Comparison of ENCODE assay signal across 16 cellular contexts in the genomic region with DNA sequence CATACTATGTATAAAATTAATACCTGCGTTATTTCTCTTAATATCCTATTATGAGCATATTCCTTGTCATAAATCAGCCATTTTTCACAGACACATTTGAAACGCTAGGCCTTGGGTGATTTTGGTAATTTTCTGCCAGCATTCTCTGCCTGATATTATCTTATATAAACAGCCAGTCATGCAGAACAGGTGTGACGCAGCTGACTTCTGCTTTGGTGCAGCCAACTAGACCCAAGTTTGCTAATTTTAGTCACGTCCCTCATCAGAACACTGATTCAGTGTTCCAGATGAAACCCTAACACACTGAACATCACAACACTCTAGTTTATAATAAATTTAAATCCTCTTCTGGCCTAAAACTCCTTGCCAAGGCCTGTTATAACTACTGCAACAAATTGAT.
DNase-seq lines count a peak whose midpoint lies in the region; ATAC-seq and TF ChIP-seq lines count a peak whose summit lies in the region.
"Had no signal": no experiment of that assay in that cellular context is flagged by ENCODE, and none has a peak within 500 bp of the region (broad histone marks: within the 10 kb centered on the region; RNA-seq: fewer than 3 reads in every experiment).

No MANE protein-coding gene starts in this region.

- DNase-seq in DMS 273 (lab: John Stamatoyannopoulos, UW; ENCODE audit: unreplicated experiment) (peak; percentile 87), NCI-H1105 (lab: John Stamatoyannopoulos, UW) (peak; percentile 55), body of pancreas (peak in 3 of 4 donors; percentile 21 to 68 (median 64)), psoas muscle (no peak), islet precursor cell (no peak), HuH-7.5 (ENCODE audit: low spot score) (no peak)
- DNase-seq: activated CD8-positive, alpha-beta memory T cell treated with anti-CD3 and anti-CD28 coated beads, Interleukin-2, amount 10 ng/mL, durations not matched to agents 7 days and 5 days; activated naive CD4-positive, alpha-beta T cell treated with anti-CD3 and anti-CD28 coated beads for 36 hours; effector CD4-positive, alpha-beta T cell; H9; mesendoderm; stimulated activated naive CD4-positive, alpha-beta T cell treated with Interleukin-2 at 50 U/mL for 16 hours; T-cell had no signal

- TF ChIP-seq CTCF in body of pancreas (IDR thresholded peaks at IDR 0.05) = no peak
- TF ChIP-seq CTCF in psoas muscle (IDR thresholded peaks at IDR 0.05) = no peak

- peak; percentile 66 for ATAC-seq in body of pancreas
- ATAC-seq in psoas muscle = peak in 3 of 4 donors; percentile 44 to 77 (median 74)
- no peak for ATAC-seq in HG03025 (IDR thresholded peaks at IDR 0.05; ENCODE audit: low FRiP score, unreplicated experiment)
- no peak for ATAC-seq in HG02678 (IDR thresholded peaks at IDR 0.05; ENCODE audit: unreplicated experiment)
- ATAC-seq: activated CD8-positive, alpha-beta memory T cell treated with anti-CD3 and anti-CD28 coated beads, Interleukin-2, amount 10 ng/mL, durations not matched to agents 7 days and 5 days; T-cell; WTC11 had no signal

- TF ChIP-seq POLR2A in body of pancreas (IDR thresholded peaks at IDR 0.05) = no peak

- WGBS in body of pancreas, 2 donors = 27 to 33% methylated on average over 4 of the region's 4 CpGs
- WGBS in psoas muscle, 3 donors = 23 to 31% (median 26%) methylated on average over 4 of the region's 4 CpGs

- intact Hi-C loops in body of pancreas (cut with DNase I) = no loop called here
- intact Hi-C loops in psoas muscle (cut with DNase I) = no loop called here

- no peaks in the 10 kb centered on the region for H3K27me3 ChIP-seq in body of pancreas
- no peaks in the 10 kb centered on the region for H3K27me3 ChIP-seq in psoas muscle (ENCODE audit: insufficient read depth in 3 of 3, low read length in 2 of 3)

- H3K27ac ChIP-seq in body of pancreas (peak overlapping the region in 1 of 4 donors; percentile 0), psoas muscle (peak overlapping the region; percentile 30)

- H3K36me3 ChIP-seq in body of pancreas (replicated peaks in 1 of 2; ENCODE audit: insufficient read depth in 1 of 2, low read depth in 2 of 2) (no peaks in the 10 kb centered on the region), psoas muscle (ENCODE audit: insufficient read depth in 1 of 2, low read depth in 1 of 2) (no peaks in the 10 kb centered on the region)

- H3K4me3 ChIP-seq in body of pancreas (no peak overlapping the region), psoas muscle (no peak overlapping the region)

- H3K9me3 ChIP-seq in body of pancreas = no peaks in the 10 kb centered on the region
- no peaks in the 10 kb centered on the region for H3K9me3 ChIP-seq in psoas muscle

- no peaks in the 10 kb centered on the region for H3K4me1 ChIP-seq in body of pancreas
- peaks cover 7% of the 10 kb centered on the region for H3K4me1 ChIP-seq in psoas muscle

Comparison
In these comparisons a context has a peak if more than half of its experiments do, and no peak if none do; other contexts are left out.
1. DNase-seq: peak in DMS 273 (single experiment), NCI-H1105 (single experiment) and body of pancreas (3 of 4); none in psoas muscle (0 of 2), islet precursor cell (single experiment) and HuH-7.5 (single experiment).
2. ATAC-seq: peak in body of pancreas (single experiment) and psoas muscle (3 of 4); none in HG03025 (single experiment) and HG02678 (single experiment).